ENCODE assay signal across 12 cellular contexts in the genomic region with DNA sequence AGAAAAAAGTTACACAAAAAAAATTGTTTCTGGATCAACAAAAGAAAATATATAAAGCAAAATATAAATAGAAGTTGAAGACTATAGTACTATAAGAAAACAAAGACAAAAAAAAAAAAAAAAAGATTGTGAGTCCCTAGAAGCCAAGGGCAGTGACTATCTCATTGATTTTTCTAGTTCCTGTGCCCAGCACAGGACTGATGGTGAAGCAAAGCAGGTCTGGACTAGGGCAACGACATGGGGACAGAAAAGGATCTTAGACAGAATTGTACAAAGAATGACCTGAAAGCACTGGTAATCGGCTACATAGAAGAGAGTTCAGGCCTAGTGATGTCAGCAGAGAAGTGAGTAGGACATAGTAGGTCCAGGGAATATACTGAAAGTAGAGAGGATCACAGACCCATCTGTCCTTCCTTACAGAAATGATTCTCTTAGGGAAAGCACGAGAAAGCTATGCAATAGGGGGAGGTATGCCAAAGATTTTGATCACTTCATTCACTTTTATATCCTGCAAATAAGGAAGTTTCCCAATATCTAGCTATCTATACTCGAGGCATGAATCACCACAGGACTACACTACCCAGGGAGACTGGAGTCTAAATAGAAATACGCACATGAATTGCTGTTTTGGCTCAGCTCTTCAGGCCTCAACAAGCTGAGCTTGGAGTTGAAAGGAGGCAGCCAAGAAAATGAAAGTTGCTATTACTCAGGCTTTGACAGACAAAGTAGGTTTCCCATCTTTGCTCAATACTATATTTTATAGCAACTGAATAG.
A peak's percentile ranks its signal among the peaks of the same experiment; 100 is the strongest.
DNase-seq lines count a peak whose midpoint lies in the region; TF ChIP-seq lines count a peak whose summit lies in the region.
"Had no signal": no experiment of that assay in that cellular context is flagged by ENCODE, and none has a peak within 500 bp of the region (broad histone marks: within the 10 kb centered on the region; RNA-seq: fewer than 3 reads in every experiment).

No MANE protein-coding gene starts in this region.

- no CpG with 5 or more reads among the region's 5 CpGs for WGBS in H9 (ENCODE audit: extremely low coverage, insufficient read length, low lambda C conversion rate)

- no peak overlapping the region for H3K14ac ChIP-seq in H9 (ENCODE audit: insufficient read depth, low read length)

- H3K36me3 Mint-ChIP-seq in H9 (ENCODE audit: insufficient read depth in 1 of 3, low read depth in 3 of 3) = 0 out of 7 replicates have a peak, but pooled peaks cover 0 to 4% (median 0%) of the 10 kb centered on the region in 3 experiments
- H3K36me3 Mint-ChIP-seq: CD4-positive, CD25-positive, alpha-beta regulatory T cell had no signal

- H3K9me3 Mint-ChIP-seq in H9 = no peaks in the 10 kb centered on the region
- H3K9me3 Mint-ChIP-seq: CD4-positive, CD25-positive, alpha-beta regulatory T cell had no signal

- DNase-seq in H9 (no peak), amniotic epithelial cell (ENCODE audit: low read depth) (peak; percentile 51), cardiac muscle cell (ENCODE audit: low read depth in 1 of 2, low spot score in 1 of 2) (peak in 1 of 2 donors; percentile 91), renal cortical epithelial cell (ENCODE audit: low read depth) (peak; percentile 61), middle frontal gyrus (ENCODE audit: extremely low spot score, low spot score) (no peak), activated gamma-delta T cell (lab: John Stamatoyannopoulos, UW) (no peak)
- no peak for DNase-seq in central memory CD4-positive, alpha-beta T cell
- no peak for DNase-seq in stimulated activated CD4-positive, alpha-beta T cell treated with anti-CD3 and anti-CD28 coated beads, Interleukin-4, amount 100 ng/mL, for 24 hours
- DNase-seq: CD4-positive, CD25-positive, alpha-beta regulatory T cell; NCI-H1694 treated with DMSO at 0.1 percent for 48 hours; spleen; T-helper 17 cell had no signal

- H3K4me1 ChIP-seq in H9 (ENCODE audit: insufficient read depth, low read length) = peaks cover 17% of the 10 kb centered on the region; the same call in 1 of the 2 replicates
- H3K4me1 ChIP-seq in cardiac muscle cell (ENCODE audit: low read depth) = peaks cover 49% of the 10 kb centered on the region
- H3K4me1 ChIP-seq: spleen had no signal

- H2BK20ac ChIP-seq in H9 (ENCODE audit: low read depth, low read length, poor library complexity, severe bottlenecking) = no peak overlapping the region

- no peak overlapping the region for H3K18ac ChIP-seq in H9 (ENCODE audit: insufficient read length, low read depth, low read length)

- no peak overlapping the region for H3K4me3 Mint-ChIP-seq in H9
- H3K4me3 Mint-ChIP-seq: CD4-positive, CD25-positive, alpha-beta regulatory T cell; T-helper 17 cell had no signal

- no peak overlapping the region for H4K5ac ChIP-seq in H9 (ENCODE audit: insufficient read length, low read depth, low read length)

- no peak overlapping the region for H3K56ac ChIP-seq in H9 (ENCODE audit: insufficient read length, low read depth, low read length)

- H2AK5ac ChIP-seq in H9 (ENCODE audit: insufficient read length, low read length) = no peak overlapping the region

- no peaks in the 10 kb centered on the region for H3K23me2 ChIP-seq in H9 (ENCODE audit: insufficient read length, low read depth, low read length, poor library complexity, severe bottlenecking)

- TF ChIP-seq CTCF in H9 (conservative IDR thresholded peaks at IDR 0.05) = no peak
- no peak for TF ChIP-seq CTCF in cardiac muscle cell (IDR thresholded peaks at IDR 0.05; ENCODE audit: low read depth, low read length)

- H3K79me2 ChIP-seq in H9 (ENCODE audit: insufficient read depth, low read length) = no peaks in the 10 kb centered on the region

- H4K8ac ChIP-seq in H9 (replicated peaks; ENCODE audit: insufficient read length, low read depth, low read length) = no peak overlapping the region

- H3K27me3 ChIP-seq in H9 (ENCODE audit: insufficient read depth, low read length) (no peaks in the 10 kb centered on the region), cardiac muscle cell (no peaks in the 10 kb centered on the region)

- no peak overlapping the region for H3K4ac ChIP-seq in H9 (ENCODE audit: low read depth, low read length)

- no peak overlapping the region for H2AFZ ChIP-seq in H9 (ENCODE audit: low read length)

- H3K4me2 ChIP-seq in H9 (ENCODE audit: insufficient read depth, insufficient read length, low read length) = no peak overlapping the region

- no peaks in the 10 kb centered on the region for H3K36me3 ChIP-seq in cardiac muscle cell
- H3K36me3 ChIP-seq: spleen had no signal

- H3K9me3 ChIP-seq in H9 (ENCODE audit: control insufficient read depth, low read depth, low read length) = no peaks in the 10 kb centered on the region
- no peaks in the 10 kb centered on the region for H3K9me3 ChIP-seq in cardiac muscle cell (ENCODE audit: low read depth)
- H3K9me3 ChIP-seq: spleen had no signal

- peaks cover 66 to 68% of the 10 kb centered on the region in 2 experiments for H3K4me1 Mint-ChIP-seq in H9
- H3K4me1 Mint-ChIP-seq: CD4-positive, CD25-positive, alpha-beta regulatory T cell had no signal

- no peak overlapping the region for H3T11ph ChIP-seq in H9 (ENCODE audit: low read length)

- no peaks in the 10 kb centered on the region for H3K79me1 ChIP-seq in H9 (ENCODE audit: insufficient read depth, low read depth, low read length, poor library complexity, severe bottlenecking)

- no peak overlapping the region for H2BK12ac ChIP-seq in H9 (ENCODE audit: insufficient read length, low read depth, low read length)

- H3K23ac ChIP-seq in H9 (ENCODE audit: insufficient read length, low read depth, low read length) = no peak overlapping the region

- no peaks in the 10 kb centered on the region for H3K27me3 Mint-ChIP-seq in H9 (ENCODE audit: low read depth)
- H3K27me3 Mint-ChIP-seq: CD4-positive, CD25-positive, alpha-beta regulatory T cell had no signal

- H3K9ac ChIP-seq in H9 (ENCODE audit: extremely low read depth, insufficient read length, low read length) = no peak overlapping the region

- no peak overlapping the region for H4K91ac ChIP-seq in H9 (ENCODE audit: insufficient read length, low read depth, low read length)

- H2BK15ac ChIP-seq in H9 (ENCODE audit: low read depth, low read length) = no peak overlapping the region

- H2BK5ac ChIP-seq in H9 (ENCODE audit: insufficient read length, low read length) = no peak overlapping the region

- peak overlapping the region in 2 of 3 experiments; percentile 10 to 16; a peak in 3 of 7 replicates for H3K27ac Mint-ChIP-seq in H9
- H3K27ac Mint-ChIP-seq: CD4-positive, CD25-positive, alpha-beta regulatory T cell; T-helper 17 cell had no signal

- no peak overlapping the region for H2BK120ac ChIP-seq in H9 (ENCODE audit: low read depth, low read length, poor library complexity, severe bottlenecking)

- H4K20me1 ChIP-seq in H9 (ENCODE audit: control insufficient read depth, insufficient read depth, insufficient read length) = no peaks in the 10 kb centered on the region

- no peak overlapping the region for H3K27ac ChIP-seq in H9 (ENCODE audit: insufficient read length, low read depth, low read length)
- H3K27ac ChIP-seq in cardiac muscle cell = peak overlapping the region; percentile 71

- no peak overlapping the region for H3K4me3 ChIP-seq in cardiac muscle cell
- H3K4me3 ChIP-seq: spleen had no signal

Comparison
In these comparisons a context has a peak if more than half of its experiments do, and no peak if none do; other contexts are left out.
1. DNase-seq: peak in amniotic epithelial cell (single experiment) and renal cortical epithelial cell (single experiment); none in H9 (single experiment), central memory CD4-positive, alpha-beta T cell (single experiment), stimulated activated CD4-positive, alpha-beta T cell treated with anti-CD3 and anti-CD28 coated beads, Interleukin-4, amount 100 ng/mL, for 24 hours (single experiment), middle frontal gyrus (single experiment) and activated gamma-delta T cell (single experiment).